34 cellular contexts compared by ENCODE assay signal in genomic region chr2:1829831-1830230, GRCh38.
"Had no signal": no experiment of that assay in that cellular context is flagged by ENCODE, and none has a peak within 500 bp of the region (broad histone marks: within the 10 kb centered on the region; RNA-seq: fewer than 3 reads in every experiment).

No MANE protein-coding gene starts in this region.

- H3K4me3 Mint-ChIP-seq: activated B cell treated with CpG ODN at 0.5 μM for 24 hours; activated CD4-positive, alpha-beta memory T cell treated with anti-CD3 and anti-CD28 coated beads for 36 hours; activated naive CD4-positive, alpha-beta T cell treated with anti-CD3 and anti-CD28 coated beads for 36 hours; activated T-cell treated with anti-CD3 and anti-CD28 coated beads, Interleukin-2, amount 50 U/mL, for 4 hours; activated T-helper 1 cell treated with anti-CD3 and anti-CD28 coated beads, Interleukin-12 subunit alpha, Interleukin-12 subunit beta, Interleukin-2, Interleukin-4 antibody, amounts not matched to agents 30 ng/mL and 10 ng/mL and 1 ng/mL, durations not matched to agents 14 hours and 24 hours and 36 hours had no signal

- ATAC-seq: activated naive CD4-positive, alpha-beta T cell treated with anti-CD3 and anti-CD28 coated beads, Interleukin-2, amount 50 U/mL, for 72 hours; activated T-cell treated with anti-CD3 and anti-CD28 coated beads, Interleukin-2, amount 50 U/mL, for 4 hours; K562; PC-3 had no signal

- H3K36me3 ChIP-seq: brain microvascular endothelial cell, Peyer's patch had no signal

- H3K4me3 ChIP-seq: K562, Peyer's patch had no signal

- H3K9me3 ChIP-seq: Peyer's patch had no signal

- H3K27ac Mint-ChIP-seq: activated B cell treated with CpG ODN at 0.5 μM for 24 hours; activated CD4-positive, alpha-beta memory T cell treated with anti-CD3 and anti-CD28 coated beads for 36 hours; activated naive CD4-positive, alpha-beta T cell treated with anti-CD3 and anti-CD28 coated beads for 36 hours; activated T-helper 1 cell treated with anti-CD3 and anti-CD28 coated beads, Interleukin-12 subunit alpha, Interleukin-12 subunit beta, Interleukin-2, Interleukin-4 antibody, amounts not matched to agents 30 ng/mL and 10 ng/mL and 1 ng/mL, durations not matched to agents 14 hours and 24 hours and 36 hours had no signal

- DNase-seq: activated B cell treated with CpG ODN at 0.5 μM for 24 hours; activated CD4-positive, alpha-beta memory T cell treated with anti-CD3 and anti-CD28 coated beads for 36 hours; activated CD4-positive, alpha-beta T cell treated with anti-CD3 and anti-CD28 coated beads for 4 hours; activated CD4-positive, alpha-beta T cell treated with anti-CD3 and anti-CD28 coated beads, Interleukin-2, amount 50 U/mL, for 1 hour; activated CD4-positive, CD25-positive, alpha-beta regulatory T cell treated with anti-CD3 and anti-CD28 coated beads, Interleukin-2, amount 50 U/mL, for 72 hours; activated CD8-positive, alpha-beta memory T cell treated with anti-CD3 and anti-CD28 coated beads, Interleukin-2, amount 50 U/mL, for 4 hours; activated gamma-delta T cell treated with Interleukin-2 at 50 U/mL for 16 hours; activated naive CD4-positive, alpha-beta T cell treated with anti-CD3 and anti-CD28 coated beads for 36 hours; activated T-cell treated with anti-CD3 and anti-CD28 coated beads for 4 hours; activated T-cell treated with anti-CD3 and anti-CD28 coated beads, Interleukin-2, amount 50 U/mL, for 4 hours; anterior cingulate cortex; brain microvascular endothelial cell; central memory CD4-positive, alpha-beta T cell; NCI-H1092 treated with DMSO at 0.1 percent for 48 hours; NCI-H1417; NCI-H187 treated with DMSO at 0.1 percent for 48 hours; NCI-H2081; NCI-H226; NCI-H446 treated with DMSO at 0.1 percent for 48 hours; NCI-H526; NCI-H748 treated with DMSO at 0.1 percent for 48 hours; NK-92 treated with Interleukin-12 subunit alpha and Interleukin-12 subunit beta, amount 100 ng/mL, for 24 hours; PC-3; Peyer's patch; RPMI8226; SIG-M5; SW 1271; T-helper 1 cell; T-helper 2 cell; T-helper 9 cell had no signal

- H3K9me3 Mint-ChIP-seq: activated B cell treated with CpG ODN at 0.5 μM for 24 hours; activated CD4-positive, alpha-beta memory T cell treated with anti-CD3 and anti-CD28 coated beads for 36 hours; activated naive CD4-positive, alpha-beta T cell treated with anti-CD3 and anti-CD28 coated beads for 36 hours; activated naive CD4-positive, alpha-beta T cell treated with anti-CD3 and anti-CD28 coated beads, Interleukin-2, amount 50 U/mL, for 72 hours; activated T-cell treated with anti-CD3 and anti-CD28 coated beads, Interleukin-2, amount 50 U/mL, for 4 hours; activated T-helper 1 cell treated with anti-CD3 and anti-CD28 coated beads, Interleukin-12 subunit alpha, Interleukin-12 subunit beta, Interleukin-2, Interleukin-4 antibody, amounts not matched to agents 30 ng/mL and 10 ng/mL and 1 ng/mL, durations not matched to agents 14 hours and 24 hours and 36 hours had no signal

- H3K4me1 ChIP-seq: Peyer's patch had no signal

- H3K27me3 ChIP-seq: Peyer's patch had no signal

- H3K4me1 Mint-ChIP-seq: activated B cell treated with CpG ODN at 0.5 μM for 24 hours had no signal

- H3K27ac ChIP-seq: brain microvascular endothelial cell, Peyer's patch, VCaP had no signal

- H3K36me3 Mint-ChIP-seq: activated CD4-positive, alpha-beta memory T cell treated with anti-CD3 and anti-CD28 coated beads for 36 hours; activated naive CD4-positive, alpha-beta T cell treated with anti-CD3 and anti-CD28 coated beads, Interleukin-2, amount 50 U/mL, for 72 hours had no signal
